Comparison of ENCODE assay signal across 14 cellular contexts in the genomic region with DNA sequence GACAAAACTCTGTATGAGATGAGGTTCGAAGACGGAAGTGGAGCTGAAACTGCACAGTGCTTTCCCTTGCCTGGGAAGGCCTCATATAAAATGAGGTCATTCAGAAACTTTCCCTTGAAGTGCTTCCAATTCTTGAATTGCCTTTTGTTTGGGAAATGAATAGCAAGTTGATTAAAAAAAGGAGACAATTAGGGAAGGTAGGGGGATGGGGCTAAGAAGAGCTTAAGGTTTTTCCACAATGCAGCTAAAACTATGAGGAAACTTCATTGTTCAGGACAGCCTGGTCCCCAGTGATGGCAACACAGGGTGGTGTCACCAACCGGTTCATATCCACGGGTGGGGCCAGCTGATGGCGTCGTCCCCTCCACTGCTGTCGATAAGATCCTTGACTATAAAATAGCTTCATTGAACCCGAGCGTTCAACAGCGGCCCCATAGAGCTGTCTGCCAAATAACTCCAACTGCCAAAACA. TPM values are rescaled to one million over a fixed set of nuclear protein-coding genes. Genes with fewer than 3 reads are reported as not detected.
DNase-seq lines count a peak whose midpoint lies in the region; ATAC-seq and TF ChIP-seq lines count a peak whose summit lies in the region.
"Had no signal": no experiment of that assay in that cellular context is flagged by ENCODE, and none has a peak within 500 bp of the region (broad histone marks: within the 10 kb centered on the region; RNA-seq: fewer than 3 reads in every experiment).

No MANE protein-coding gene starts in this region.

- TF ChIP-seq EP300 in esophagus muscularis mucosa (IDR thresholded peaks at IDR 0.05): no peak

- DNase-seq in NCI-H526 treated with DMSO at 0.1 percent for 48 hours (lab: John Stamatoyannopoulos, UW) (peak; percentile 56), esophagus muscularis mucosa (ENCODE audit: extremely low spot score) (no peak), mucosa of descending colon (peak; percentile 60 to 68 (median 66)), NCI-H2171 treated with DMSO at 0.1 percent for 48 hours (lab: John Stamatoyannopoulos, UW) (no peak), ascending aorta (ENCODE audit: low spot score in 2 of 2) (no peak)
- no peak for DNase-seq in stimulated activated naive CD4-positive, alpha-beta T cell (lab: John Stamatoyannopoulos, UW)
- DNase-seq: activated CD4-positive, alpha-beta memory T cell treated with anti-CD3 and anti-CD28 coated beads, Interleukin-2, amount 10 ng/mL, durations not matched to agents 7 days and 5 days; AML-193; naive thymus-derived CD4-positive, alpha-beta T cell; NCI-H2227 treated with DMSO at 0.1 percent for 48 hours; stimulated activated naive CD8-positive, alpha-beta T cell treated with anti-CD3 and anti-CD28 coated beads, Interleukin-15, amount 100 ng/mL, for 72 hours had no signal

- 72% methylated on average over 10 of the region's 10 CpGs for WGBS in esophagus muscularis mucosa

- intact Hi-C loops in esophagus muscularis mucosa (cut with DNase I): loop anchor here (5.0 to 10.0 kb wide), 3 partner anchors 100 to 220 kb away; no protein-coding TSS in a partner anchor
- intact Hi-C loops in mucosa of descending colon (cut with DNase I, micrococcal nuclease): no loop called here
- intact Hi-C loops in ascending aorta (cut with DNase I): loop anchor here (5.0 kb wide), 3 partner anchors 102 to 407 kb away; no protein-coding TSS in a partner anchor

- H3K4me1 ChIP-seq in esophagus muscularis mucosa: peaks cover 15 to 38% (median 34%) of the 10 kb centered on the region in 4 donors
- peaks cover 9% of the 10 kb centered on the region for H3K4me1 ChIP-seq in mucosa of descending colon (ENCODE audit: low read depth)
- H3K4me1 ChIP-seq in subcutaneous abdominal adipose tissue (ENCODE audit: control insufficient read depth in 5 of 5, insufficient read depth in 5 of 5, low read length in 5 of 5): peaks cover 2 to 39% (median 19%) of the 10 kb centered on the region in 5 donors
- peaks cover 0 to 7% of the 10 kb centered on the region in 2 donors for H3K4me1 ChIP-seq in ascending aorta

- H3K9ac ChIP-seq in subcutaneous abdominal adipose tissue (ENCODE audit: low read length in 5 of 5): no peak overlapping the region

- H3K36me3 ChIP-seq in esophagus muscularis mucosa (no peaks in the 10 kb centered on the region), mucosa of descending colon (ENCODE audit: low read depth) (no peaks in the 10 kb centered on the region), subcutaneous abdominal adipose tissue (ENCODE audit: control insufficient read depth in 5 of 5, insufficient read depth in 5 of 5, low read length in 5 of 5) (no peaks in the 10 kb centered on the region), ascending aorta (no peaks in the 10 kb centered on the region)

- TF ChIP-seq POLR2A in esophagus muscularis mucosa (IDR thresholded peaks at IDR 0.05; ENCODE audit: low read depth): no peak

- TF ChIP-seq CTCF in esophagus muscularis mucosa (IDR thresholded peaks at IDR 0.05): no peak
- TF ChIP-seq CTCF in mucosa of descending colon (IDR thresholded peaks at IDR 0.05): no peak
- TF ChIP-seq CTCF in ascending aorta (IDR thresholded peaks at IDR 0.05): no peak

- H3K4me3 ChIP-seq in esophagus muscularis mucosa (no peak overlapping the region), mucosa of descending colon (no peak overlapping the region), subcutaneous abdominal adipose tissue (ENCODE audit: low read depth in 1 of 5, low read length in 5 of 5) (no peak overlapping the region), ascending aorta (no peak overlapping the region)
- H3K4me3 ChIP-seq: SK-N-MC, smooth muscle cell had no signal

- H3K27ac ChIP-seq in esophagus muscularis mucosa (replicated peaks in 1 of 4) (peak overlapping the region; percentile 20 to 93 (median 64)), subcutaneous abdominal adipose tissue (ENCODE audit: low read depth, low read length) (peak overlapping the region; percentile 37), ascending aorta (peak overlapping the region in 1 of 2 donors; percentile 38)
- H3K27ac ChIP-seq: SK-N-MC had no signal

- H3K27me3 ChIP-seq in esophagus muscularis mucosa: no peaks in the 10 kb centered on the region
- peaks cover 0 to 8% (median 3%) of the 10 kb centered on the region in 5 donors for H3K27me3 ChIP-seq in subcutaneous abdominal adipose tissue (ENCODE audit: control insufficient read depth in 5 of 5, insufficient read depth in 4 of 5, low read length in 5 of 5)
- H3K27me3 ChIP-seq in ascending aorta: no peaks in the 10 kb centered on the region

- peak; percentile 61 for ATAC-seq in mucosa of descending colon
- ATAC-seq: naive thymus-derived CD4-positive, alpha-beta T cell; stimulated activated naive CD8-positive, alpha-beta T cell treated with anti-CD3 and anti-CD28 coated beads, Interleukin-15, amount 100 ng/mL, for 72 hours had no signal

- H3K9me3 ChIP-seq in esophagus muscularis mucosa: no peaks in the 10 kb centered on the region
- no peaks in the 10 kb centered on the region for H3K9me3 ChIP-seq in mucosa of descending colon
- H3K9me3 ChIP-seq in subcutaneous abdominal adipose tissue (ENCODE audit: control insufficient read depth in 5 of 5, low read length in 5 of 5): no peaks in the 10 kb centered on the region
- no peaks in the 10 kb centered on the region for H3K9me3 ChIP-seq in ascending aorta

RNA-seq across cellular contexts. Expression of a gene that starts 3.0 kb away (rescaled TPM):
- total RNA-seq in esophagus muscularis mucosa (100 to 1,000 TPM in 3 of 4 donors, 10 to 100 TPM in 1; 81.8 to 128 (median 104) TPM), mucosa of descending colon (10 to 100 TPM; 31.4 to 56.5 (median 36.1) TPM), ascending aorta (26.6 TPM)

Comparison
In these comparisons a context has a peak if more than half of its experiments do, and no peak if none do; other contexts are left out.
1. DNase-seq: peak in NCI-H526 treated with DMSO at 0.1 percent for 48 hours (single experiment) and mucosa of descending colon (3 of 3); none in esophagus muscularis mucosa (single experiment), NCI-H2171 treated with DMSO at 0.1 percent for 48 hours (single experiment), ascending aorta (0 of 2) and stimulated activated naive CD4-positive, alpha-beta T cell (0 of 6).
2. intact Hi-C loops: an anchor here in esophagus muscularis mucosa (5.0 to 10.0 kb wide) and ascending aorta (5.0 kb wide); none called in mucosa of descending colon.